12 cellular contexts compared by ENCODE assay signal in the genomic region with DNA sequence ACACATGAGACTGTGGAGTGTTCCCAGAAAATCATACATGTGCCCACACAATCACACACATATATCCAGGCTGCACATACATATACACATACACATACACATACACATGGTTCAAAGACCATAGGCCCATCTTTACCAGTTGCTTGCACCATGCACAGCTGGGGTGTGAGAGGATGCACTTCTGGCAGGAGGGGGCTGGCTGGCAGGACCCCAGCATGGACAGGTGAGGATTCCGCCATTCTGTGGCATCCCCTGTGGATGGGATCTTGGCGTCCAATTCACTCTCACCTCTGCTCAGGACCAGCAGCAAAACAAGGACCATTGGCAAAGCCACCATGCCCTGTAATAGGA.
DNase-seq lines count a peak whose midpoint lies in the region; ATAC-seq and TF ChIP-seq lines count a peak whose summit lies in the region.
"Had no signal": no experiment of that assay in that cellular context is flagged by ENCODE, and none has a peak within 500 bp of the region (broad histone marks: within the 10 kb centered on the region; RNA-seq: fewer than 3 reads in every experiment).

No MANE protein-coding gene starts in this region.

- H3K36me3 Mint-ChIP-seq in activated naive CD8-positive, alpha-beta T cell treated with anti-CD3 and anti-CD28 coated beads, Interleukin-2, amount 50 U/mL, for 24 hours (ENCODE audit: low read depth) = peaks cover 41% of the 10 kb centered on the region

- no peaks in the 10 kb centered on the region for H3K9me3 Mint-ChIP-seq in activated naive CD8-positive, alpha-beta T cell treated with anti-CD3 and anti-CD28 coated beads, Interleukin-2, amount 50 U/mL, for 24 hours
- H3K9me3 Mint-ChIP-seq: HFFc6 had no signal

- DNase-seq in GM12864 (ENCODE audit: low read depth) = no peak
- DNase-seq in activated naive CD8-positive, alpha-beta T cell treated with anti-CD3 and anti-CD28 coated beads, Interleukin-2, amount 50 U/mL, for 24 hours = no peak
- DNase-seq in medulla oblongata (ENCODE audit: extremely low spot score) = no peak
- no peak for DNase-seq in NCI-H510A (lab: John Stamatoyannopoulos, UW)
- DNase-seq in kidney glomerular epithelial cell (lab: John Stamatoyannopoulos, UW) = no peak
- no peak for DNase-seq in NCI-H1694 treated with DMSO at 0.1 percent for 48 hours (lab: John Stamatoyannopoulos, UW)
- DNase-seq: activated CD4-positive, alpha-beta T cell treated with anti-CD3 and anti-CD28 coated beads, Interleukin-2, amount 50 U/mL, for 1 hour; HFFc6; stimulated activated CD8-positive, alpha-beta memory T cell treated with anti-CD3 and anti-CD28 coated beads, Interleukin-4, amount 100 ng/mL, for 48 hours had no signal

- TF ChIP-seq CTCF in GM12864 (IDR thresholded peaks at IDR 0.05; ENCODE audit: low read depth, low read length, missing control alignments) = no peak

- H3K27ac Mint-ChIP-seq in activated naive CD8-positive, alpha-beta T cell treated with anti-CD3 and anti-CD28 coated beads, Interleukin-2, amount 50 U/mL, for 24 hours = peak overlapping the region; percentile 65

- peak overlapping the region; percentile 34 for H3K4me3 Mint-ChIP-seq in activated naive CD8-positive, alpha-beta T cell treated with anti-CD3 and anti-CD28 coated beads, Interleukin-2, amount 50 U/mL, for 24 hours
- H3K4me3 Mint-ChIP-seq: HFFc6 had no signal

- ATAC-seq in GM19463 (IDR thresholded peaks at IDR 0.05; ENCODE audit: unreplicated experiment) (peak; percentile 8), HG03432 (IDR thresholded peaks at IDR 0.05; ENCODE audit: unreplicated experiment) (peak; percentile 15)
- no peak for ATAC-seq in activated naive CD8-positive, alpha-beta T cell treated with anti-CD3 and anti-CD28 coated beads, Interleukin-2, amount 50 U/mL, for 24 hours

- no peaks in the 10 kb centered on the region for H3K27me3 Mint-ChIP-seq in activated naive CD8-positive, alpha-beta T cell treated with anti-CD3 and anti-CD28 coated beads, Interleukin-2, amount 50 U/mL, for 24 hours

- H3K4me1 Mint-ChIP-seq in activated naive CD8-positive, alpha-beta T cell treated with anti-CD3 and anti-CD28 coated beads, Interleukin-2, amount 50 U/mL, for 24 hours = peaks cover 73% of the 10 kb centered on the region

- peak overlapping the region; percentile 5 for H3K4me3 ChIP-seq in GM12864 (ENCODE audit: low read depth, low read length)
- H3K4me3 ChIP-seq: skin epidermis had no signal
